ENCODE assay signal across 1 cellular context in genomic region chr11:33713162-33713913, GRCh38.
TF ChIP-seq lines count a peak whose summit lies in the region.

No MANE protein-coding gene starts in this region.

TF ChIP-seq in IMR-90, 13 proteins besides CTCF, POLR2A, EP300 and RAD21 (continued from another document):
- no peak for TF ChIP-seq ELK1 (IDR thresholded peaks at IDR 0.05; ENCODE audit: borderline replicate concordance, low read depth, low read length)
